Comparison of ENCODE assay signal across 20 cellular contexts in genomic region chr7:140298213-140298612, GRCh38.
DNase-seq lines count a peak whose midpoint lies in the region; ATAC-seq, FAIRE-seq and TF ChIP-seq lines count a peak whose summit lies in the region.
"Had no signal": no experiment of that assay in that cellular context is flagged by ENCODE, and none has a peak within 500 bp of the region (broad histone marks: within the 10 kb centered on the region; RNA-seq: fewer than 3 reads in every experiment).

No MANE protein-coding gene starts in this region.

- no peaks in the 10 kb centered on the region for H3K27me3 Mint-ChIP-seq in CD8-positive, alpha-beta T cell (ENCODE audit: low read depth)
- H3K27me3 Mint-ChIP-seq: CD4-positive, alpha-beta T cell; IgD-negative memory B cell had no signal

- TF ChIP-seq CTCF in bronchial epithelial cell (IDR thresholded peaks at IDR 0.05; ENCODE audit: insufficient read depth, low read length, severe bottlenecking), result no peak
- TF ChIP-seq CTCF in CD8-positive, alpha-beta T cell (IDR thresholded peaks at IDR 0.05), result no peak
- TF ChIP-seq CTCF in gastrocnemius medialis (IDR thresholded peaks at IDR 0.05 in 4 of 5, conservative IDR thresholded peaks at IDR 0.05 in 1 of 5), result no peak

- DNase-seq in DMS53 (lab: John Stamatoyannopoulos, UW) (peak; percentile 25), DMS53 treated with DMSO at 0.1 percent for 48 hours (lab: John Stamatoyannopoulos, UW; ENCODE audit: unreplicated experiment) (no peak), bronchial epithelial cell (ENCODE audit: low read depth) (peak; percentile 6), left colon (no peak), NCI-H2171 treated with DMSO at 0.1 percent for 48 hours (lab: John Stamatoyannopoulos, UW) (no peak), gastrocnemius medialis (no peak)
- no peak for DNase-seq in CD8-positive, alpha-beta T cell
- DNase-seq: AML-193; CD4-positive, alpha-beta T cell; DMS153; H9 had no signal

- peaks cover 6% of the 10 kb centered on the region for H3K4me1 Mint-ChIP-seq in CD8-positive, alpha-beta T cell (ENCODE audit: low read depth)
- H3K4me1 Mint-ChIP-seq: H9 had no signal

- no peaks in the 10 kb centered on the region for H3K9me3 ChIP-seq in CD8-positive, alpha-beta T cell (ENCODE audit: low read length)
- H3K9me3 ChIP-seq in gastrocnemius medialis, result no peaks in the 10 kb centered on the region
- H3K9me3 ChIP-seq: A549 had no signal

- intact Hi-C loops in left colon (cut with DNase I, micrococcal nuclease), result no loop called here
- intact Hi-C loops in CD8-positive, alpha-beta T cell (cut with DNase I, micrococcal nuclease), result loop anchor here in 1 of 2 experiments (5.0 kb wide), 1 partner anchor 46 kb away; no protein-coding TSS in a partner anchor
- intact Hi-C loops in gastrocnemius medialis (cut with DNase I; ENCODE audit: low total_unique reads), result no loop called here

- no peak overlapping the region for H3K4me3 ChIP-seq in bronchial epithelial cell (ENCODE audit: low read depth, low read length)
- H3K4me3 ChIP-seq in CD8-positive, alpha-beta T cell (ENCODE audit: low read depth, low read length), result no peak overlapping the region
- no peak overlapping the region for H3K4me3 ChIP-seq in gastrocnemius medialis
- H3K4me3 ChIP-seq: A549 had no signal

- H3K27ac Mint-ChIP-seq in CD8-positive, alpha-beta T cell, result no peak overlapping the region
- H3K27ac Mint-ChIP-seq: CD4-positive, alpha-beta T cell; H9; IgD-negative memory B cell had no signal

- no peaks in the 10 kb centered on the region for H3K27me3 ChIP-seq in bronchial epithelial cell (ENCODE audit: control insufficient read depth, insufficient read depth, low read length)
- H3K27me3 ChIP-seq in CD8-positive, alpha-beta T cell (ENCODE audit: insufficient read depth, low read length), result no peaks in the 10 kb centered on the region
- H3K27me3 ChIP-seq in gastrocnemius medialis, result no peaks in the 10 kb centered on the region

- no peak for FAIRE-seq in bronchial epithelial cell (lab: Jason Lieb, UNC)
- FAIRE-seq: A549, G401.6, GM12891, GM19239, H1, HTR-8/SVneo had no signal

- POLR2A ChIA-PET in CD8-positive, alpha-beta T cell (lab: Charles Lee), result interaction anchor here (0.6 to 1.3 kb wide), 2 partner anchors 55 to 68 kb away, joined by 3 to 4 read pairs; no protein-coding TSS in a partner anchor

- no peak overlapping the region for H3K27ac ChIP-seq in CD8-positive, alpha-beta T cell (ENCODE audit: low read depth, low read length)
- H3K27ac ChIP-seq in gastrocnemius medialis, result no peak overlapping the region
- H3K27ac ChIP-seq: 22Rv1, A549, C4-2B had no signal

- CTCF ChIA-PET in CD8-positive, alpha-beta T cell (lab: Charles Lee), result interaction anchor here (0.5 to 1.2 kb wide), 3 partner anchors 35 to 190 kb away, joined by 3 read pairs; no protein-coding TSS in a partner anchor

- no peaks in the 10 kb centered on the region for H3K36me3 ChIP-seq in bronchial epithelial cell (ENCODE audit: control insufficient read depth, insufficient read depth, low read length)
- no peaks in the 10 kb centered on the region for H3K36me3 ChIP-seq in CD8-positive, alpha-beta T cell (ENCODE audit: insufficient read depth, low read length)
- no peaks in the 10 kb centered on the region for H3K36me3 ChIP-seq in gastrocnemius medialis

- ATAC-seq in left colon, result peak; percentile 71
- ATAC-seq in CD8-positive, alpha-beta T cell, result no peak
- ATAC-seq in gastrocnemius medialis, result no peak
- ATAC-seq: A549 had no signal

- no peak overlapping the region for H3K4me3 Mint-ChIP-seq in CD8-positive, alpha-beta T cell
- H3K4me3 Mint-ChIP-seq: CD4-positive, alpha-beta T cell; H9; IgD-negative memory B cell had no signal

- no peaks in the 10 kb centered on the region for H3K36me3 Mint-ChIP-seq in CD8-positive, alpha-beta T cell
- H3K36me3 Mint-ChIP-seq: IgD-negative memory B cell had no signal

- in situ Hi-C loops in gastrocnemius medialis (cut with MboI; ENCODE audit: low sequenced_read_pairs in 4 of 4), result no loop called here

- H3K9me3 Mint-ChIP-seq in CD8-positive, alpha-beta T cell, result no peaks in the 10 kb centered on the region
- H3K9me3 Mint-ChIP-seq: CD4-positive, alpha-beta T cell; H9; IgD-negative memory B cell had no signal

- H3K4me1 ChIP-seq in CD8-positive, alpha-beta T cell (ENCODE audit: insufficient read depth, low read length), result no peaks in the 10 kb centered on the region
- no peaks in the 10 kb centered on the region for H3K4me1 ChIP-seq in gastrocnemius medialis
- H3K4me1 ChIP-seq: A549 had no signal

- no peak for TF ChIP-seq POLR2A in gastrocnemius medialis (IDR thresholded peaks at IDR 0.05)

Comparison
In these comparisons a context has a peak if more than half of its experiments do, and no peak if none do; other contexts are left out.
1. DNase-seq: peak in DMS53 (single experiment) and bronchial epithelial cell (single experiment); none in DMS53 treated with DMSO at 0.1 percent for 48 hours (single experiment), left colon (0 of 2), CD8-positive, alpha-beta T cell (0 of 7), NCI-H2171 treated with DMSO at 0.1 percent for 48 hours (single experiment) and gastrocnemius medialis (0 of 2).